9 cellular contexts compared by ENCODE assay signal in genomic region chr1:10909697-10910489, GRCh38.
A peak's percentile ranks its signal among the peaks of the same experiment; 100 is the strongest.
DNase-seq lines count a peak whose midpoint lies in the region; ATAC-seq, FAIRE-seq and TF ChIP-seq lines count a peak whose summit lies in the region.
"Had no signal": no experiment of that assay in that cellular context is flagged by ENCODE, and none has a peak within 500 bp of the region (broad histone marks: within the 10 kb centered on the region; RNA-seq: fewer than 3 reads in every experiment).

No MANE protein-coding gene starts in this region.

- 49% methylated on average over 16 of the region's 16 CpGs for WGBS in right cardiac atrium

- ATAC-seq in right cardiac atrium (peak; percentile 40 to 48), HG03354 (IDR thresholded peaks at IDR 0.05; ENCODE audit: poor library complexity, severe bottlenecking, unreplicated experiment) (no peak), HG02852 (IDR thresholded peaks at IDR 0.05; ENCODE audit: unreplicated experiment) (no peak)

- peak; percentile 27 for TF ChIP-seq CTCF in AG04450 (IDR thresholded peaks at IDR 0.05; ENCODE audit: low read depth, low read length)

- peak; percentile 41 for FAIRE-seq in GM18507 (lab: Jason Lieb, UNC)

- intact Hi-C loops in right cardiac atrium (cut with DNase I), result no loop called here

- H3K4me3 ChIP-seq in AG04450 (ENCODE audit: low read depth, low read length) (no peak overlapping the region), right cardiac atrium (ENCODE audit: low read length) (no peak overlapping the region)

- H3K27ac ChIP-seq in AG04450 (ENCODE audit: low read depth, low read length) (no peak overlapping the region), right cardiac atrium (ENCODE audit: low read length) (no peak overlapping the region)
- H3K27ac ChIP-seq: neutrophil had no signal

- POLR2A ChIA-PET in AG04450 (lab: Yijun Ruan, JAX), result no interaction called here

- DNase-seq in AG04450 (ENCODE audit: low read depth, low spot score) (no peak), GM18507 (ENCODE audit: extremely low spot score, insufficient read length, low read depth) (peak; percentile 55), RKO (ENCODE audit: low spot score) (peak; percentile 30), right cardiac atrium (peak in 2 of 3 donors; percentile 76 to 78)
- DNase-seq in activated effector memory CD4-positive, alpha-beta T cell treated with Interleukin-2 at 50 U/mL for 16 hours, result peak; percentile 58
- peak; percentile 56 to 72 for DNase-seq in stimulated activated CD4-positive, alpha-beta T cell treated with anti-CD3 and anti-CD28 coated beads, Interleukin-4, amount 100 ng/mL, for 4 hours

- no peaks in the 10 kb centered on the region for H3K4me1 ChIP-seq in right cardiac atrium (ENCODE audit: control insufficient read depth, insufficient read depth, low read length)

- H3K27me3 ChIP-seq in AG04450 (ENCODE audit: control insufficient read depth, insufficient read depth, low read length) (peaks cover 43% of the 10 kb centered on the region), right cardiac atrium (ENCODE audit: control insufficient read depth, insufficient read depth) (no peaks in the 10 kb centered on the region)

- CTCF ChIA-PET in AG04450 (lab: Charles Lee), result interaction anchor here (0.7 to 1.4 kb wide), 8 partner anchors 9 to 415 kb away, joined by 3 to 11 read pairs (median 3); no protein-coding TSS in a partner anchor

- H3K9me3 ChIP-seq in AG04450 (ENCODE audit: control insufficient read depth, insufficient read depth, low read length) (no peaks in the 10 kb centered on the region; the same call in 1 of the 2 replicates), right cardiac atrium (ENCODE audit: control insufficient read depth, low read length) (no peaks in the 10 kb centered on the region)
- H3K9me3 ChIP-seq: neutrophil had no signal

Comparison
In these comparisons a context has a peak if more than half of its experiments do, and no peak if none do; other contexts are left out.
1. ATAC-seq: peak in right cardiac atrium (2 of 2); none in HG03354 (single experiment) and HG02852 (single experiment).